In genomic region chr18:47591429-47591828, GRCh38 we compare ENCODE assay signal across 20 cellular contexts.
DNase-seq lines count a peak whose midpoint lies in the region; ATAC-seq, FAIRE-seq and TF ChIP-seq lines count a peak whose summit lies in the region.
"Had no signal": no experiment of that assay in that cellular context is flagged by ENCODE, and none has a peak within 500 bp of the region (broad histone marks: within the 10 kb centered on the region; RNA-seq: fewer than 3 reads in every experiment).

No MANE protein-coding gene starts in this region.

- no peak overlapping the region for H3K9ac ChIP-seq in kidney (ENCODE audit: low read length in 2 of 2)
- H3K9ac ChIP-seq: BLaER1 treated with 17β-estradiol and CSF1 and Interleukin-3, amounts not matched to agents 10 nM and 100 nM; GM23248 had no signal

- FAIRE-seq in bronchial epithelial cell (lab: Jason Lieb, UNC), result peak; percentile 52
- FAIRE-seq in kidney (lab: Jason Lieb, UNC), result no peak
- FAIRE-seq: G401.6, GM12891, GM19239, HTR-8/SVneo had no signal

- no peak overlapping the region for H3K4me3 Mint-ChIP-seq in activated naive CD8-positive, alpha-beta T cell treated with anti-CD3 and anti-CD28 coated beads, Interleukin-2, amount 10 ng/mL, durations not matched to agents 7 days and 5 days
- no peak overlapping the region for H3K4me3 Mint-ChIP-seq in activated naive CD8-positive, alpha-beta T cell treated with anti-CD3 and anti-CD28 coated beads, Interleukin-2, amount 50 U/mL, for 24 hours
- H3K4me3 Mint-ChIP-seq: CD8-positive, alpha-beta T cell had no signal

- no peaks in the 10 kb centered on the region for H3K27me3 ChIP-seq in bronchial epithelial cell (ENCODE audit: control insufficient read depth, insufficient read depth, low read length)

- H3K36me3 ChIP-seq in bronchial epithelial cell (ENCODE audit: control insufficient read depth, insufficient read depth, low read length) (no peaks in the 10 kb centered on the region), kidney (ENCODE audit: control insufficient read depth in 1 of 2, insufficient read depth in 2 of 2, low read length in 2 of 2) (no peaks in the 10 kb centered on the region)
- H3K36me3 ChIP-seq: BLaER1 treated with 17β-estradiol and CSF1 and Interleukin-3, amounts not matched to agents 10 nM and 100 nM had no signal

- no peak overlapping the region for H3K4me3 ChIP-seq in bronchial epithelial cell (ENCODE audit: low read depth, low read length)
- no peak overlapping the region for H3K4me3 ChIP-seq in kidney (ENCODE audit: low read length in 2 of 2)
- H3K4me3 ChIP-seq: BLaER1 treated with 17β-estradiol and CSF1 and Interleukin-3, amounts not matched to agents 10 nM and 100 nM; GM23248 had no signal

- peaks cover 6% of the 10 kb centered on the region for H3K4me1 Mint-ChIP-seq in activated naive CD8-positive, alpha-beta T cell treated with anti-CD3 and anti-CD28 coated beads, Interleukin-2, amount 10 ng/mL, durations not matched to agents 7 days and 5 days
- H3K4me1 Mint-ChIP-seq in activated naive CD8-positive, alpha-beta T cell treated with anti-CD3 and anti-CD28 coated beads, Interleukin-2, amount 50 U/mL, for 24 hours, result no peaks in the 10 kb centered on the region

- intact Hi-C loops in kidney (cut with DNase I), result no loop called here

- ATAC-seq in activated naive CD8-positive, alpha-beta T cell treated with anti-CD3 and anti-CD28 coated beads, Interleukin-2, amount 10 ng/mL, durations not matched to agents 7 days and 5 days (ENCODE audit: low read depth), result peak; percentile 71
- no peak for ATAC-seq in activated naive CD8-positive, alpha-beta T cell treated with anti-CD3 and anti-CD28 coated beads, Interleukin-2, amount 50 U/mL, for 24 hours
- ATAC-seq: CD8-positive, alpha-beta T cell had no signal

- POLR2A ChIA-PET in activated naive CD8-positive, alpha-beta T cell treated with anti-CD3 and anti-CD28 coated beads, Interleukin-2, amount 10 ng/mL, durations not matched to agents 7 days and 5 days (lab: Charles Lee), result no interaction called here

- no peaks in the 10 kb centered on the region for H3K36me3 Mint-ChIP-seq in activated naive CD8-positive, alpha-beta T cell treated with anti-CD3 and anti-CD28 coated beads, Interleukin-2, amount 10 ng/mL, durations not matched to agents 7 days and 5 days
- no peaks in the 10 kb centered on the region for H3K36me3 Mint-ChIP-seq in activated naive CD8-positive, alpha-beta T cell treated with anti-CD3 and anti-CD28 coated beads, Interleukin-2, amount 50 U/mL, for 24 hours (ENCODE audit: low read depth)
- H3K36me3 Mint-ChIP-seq: CD8-positive, alpha-beta T cell had no signal

- no peak for TF ChIP-seq CTCF in bronchial epithelial cell (IDR thresholded peaks at IDR 0.05; ENCODE audit: insufficient read depth, low read length, severe bottlenecking)
- TF ChIP-seq CTCF in kidney (IDR thresholded peaks at IDR 0.05; ENCODE audit: borderline replicate concordance, extremely low read depth, insufficient read depth), result no peak

- peak; percentile 1 for DNase-seq in NK-92 treated with Interleukin-12 subunit alpha and Interleukin-12 subunit beta, amount 100 ng/mL, for 24 hours (lab: John Stamatoyannopoulos, UW)
- DNase-seq in NK-92 (lab: John Stamatoyannopoulos, UW; ENCODE audit: unreplicated experiment) (no peak), bronchial epithelial cell (ENCODE audit: low read depth) (no peak), kidney (no peak)
- DNase-seq in activated naive CD8-positive, alpha-beta T cell treated with anti-CD3 and anti-CD28 coated beads, Interleukin-2, amount 10 ng/mL, durations not matched to agents 7 days and 5 days, result peak; percentile 36
- DNase-seq in activated naive CD8-positive, alpha-beta T cell treated with anti-CD3 and anti-CD28 coated beads, Interleukin-2, amount 50 U/mL, for 24 hours, result no peak
- DNase-seq in stimulated activated CD4-positive, alpha-beta T cell treated with anti-CD3 and anti-CD28 coated beads, Interleukin-4, amount 100 ng/mL, for 24 hours, result no peak
- DNase-seq: 8988T; CD8-positive, alpha-beta T cell; COR-L47; DMS 273 treated with DMSO at 0.1 percent for 48 hours; DMS53; GM23248; HCEC 1CT; IMR-90 had no signal

- peaks cover 0 to 3% of the 10 kb centered on the region in 2 donors for H3K9me3 ChIP-seq in kidney (ENCODE audit: control insufficient read depth in 1 of 2, low read length in 2 of 2)

- H3K27ac Mint-ChIP-seq in activated naive CD8-positive, alpha-beta T cell treated with anti-CD3 and anti-CD28 coated beads, Interleukin-2, amount 10 ng/mL, durations not matched to agents 7 days and 5 days, result no peak overlapping the region
- no peak overlapping the region for H3K27ac Mint-ChIP-seq in activated naive CD8-positive, alpha-beta T cell treated with anti-CD3 and anti-CD28 coated beads, Interleukin-2, amount 50 U/mL, for 24 hours
- H3K27ac Mint-ChIP-seq: CD8-positive, alpha-beta T cell had no signal

- H3K27ac ChIP-seq in kidney (ENCODE audit: low read depth in 2 of 2, low read length in 2 of 2), result no peak overlapping the region
- H3K27ac ChIP-seq: BLaER1 treated with 17β-estradiol and CSF1 and Interleukin-3, amounts not matched to agents 10 nM and 100 nM; GM23248 had no signal

- H3K4me1 ChIP-seq in kidney (ENCODE audit: control insufficient read depth in 1 of 2, insufficient read depth in 1 of 2, low read depth in 1 of 2, low read length in 2 of 2), result no peaks in the 10 kb centered on the region

- no peaks in the 10 kb centered on the region for H3K9me3 Mint-ChIP-seq in activated naive CD8-positive, alpha-beta T cell treated with anti-CD3 and anti-CD28 coated beads, Interleukin-2, amount 10 ng/mL, durations not matched to agents 7 days and 5 days
- no peaks in the 10 kb centered on the region for H3K9me3 Mint-ChIP-seq in activated naive CD8-positive, alpha-beta T cell treated with anti-CD3 and anti-CD28 coated beads, Interleukin-2, amount 50 U/mL, for 24 hours
- H3K9me3 Mint-ChIP-seq: CD8-positive, alpha-beta T cell had no signal

- H3K27me3 Mint-ChIP-seq in activated naive CD8-positive, alpha-beta T cell treated with anti-CD3 and anti-CD28 coated beads, Interleukin-2, amount 10 ng/mL, durations not matched to agents 7 days and 5 days, result peaks cover 36% of the 10 kb centered on the region
- peaks cover 26% of the 10 kb centered on the region for H3K27me3 Mint-ChIP-seq in activated naive CD8-positive, alpha-beta T cell treated with anti-CD3 and anti-CD28 coated beads, Interleukin-2, amount 50 U/mL, for 24 hours

Comparison
In these comparisons a context has a peak if more than half of its experiments do, and no peak if none do; other contexts are left out.
1. DNase-seq: peak in NK-92 treated with Interleukin-12 subunit alpha and Interleukin-12 subunit beta, amount 100 ng/mL, for 24 hours (single experiment) and activated naive CD8-positive, alpha-beta T cell treated with anti-CD3 and anti-CD28 coated beads, Interleukin-2, amount 10 ng/mL, durations not matched to agents 7 days and 5 days (single experiment); none in NK-92 (single experiment), activated naive CD8-positive, alpha-beta T cell treated with anti-CD3 and anti-CD28 coated beads, Interleukin-2, amount 50 U/mL, for 24 hours (single experiment), bronchial epithelial cell (single experiment), stimulated activated CD4-positive, alpha-beta T cell treated with anti-CD3 and anti-CD28 coated beads, Interleukin-4, amount 100 ng/mL, for 24 hours (single experiment) and kidney (single experiment).